In the genomic region with DNA sequence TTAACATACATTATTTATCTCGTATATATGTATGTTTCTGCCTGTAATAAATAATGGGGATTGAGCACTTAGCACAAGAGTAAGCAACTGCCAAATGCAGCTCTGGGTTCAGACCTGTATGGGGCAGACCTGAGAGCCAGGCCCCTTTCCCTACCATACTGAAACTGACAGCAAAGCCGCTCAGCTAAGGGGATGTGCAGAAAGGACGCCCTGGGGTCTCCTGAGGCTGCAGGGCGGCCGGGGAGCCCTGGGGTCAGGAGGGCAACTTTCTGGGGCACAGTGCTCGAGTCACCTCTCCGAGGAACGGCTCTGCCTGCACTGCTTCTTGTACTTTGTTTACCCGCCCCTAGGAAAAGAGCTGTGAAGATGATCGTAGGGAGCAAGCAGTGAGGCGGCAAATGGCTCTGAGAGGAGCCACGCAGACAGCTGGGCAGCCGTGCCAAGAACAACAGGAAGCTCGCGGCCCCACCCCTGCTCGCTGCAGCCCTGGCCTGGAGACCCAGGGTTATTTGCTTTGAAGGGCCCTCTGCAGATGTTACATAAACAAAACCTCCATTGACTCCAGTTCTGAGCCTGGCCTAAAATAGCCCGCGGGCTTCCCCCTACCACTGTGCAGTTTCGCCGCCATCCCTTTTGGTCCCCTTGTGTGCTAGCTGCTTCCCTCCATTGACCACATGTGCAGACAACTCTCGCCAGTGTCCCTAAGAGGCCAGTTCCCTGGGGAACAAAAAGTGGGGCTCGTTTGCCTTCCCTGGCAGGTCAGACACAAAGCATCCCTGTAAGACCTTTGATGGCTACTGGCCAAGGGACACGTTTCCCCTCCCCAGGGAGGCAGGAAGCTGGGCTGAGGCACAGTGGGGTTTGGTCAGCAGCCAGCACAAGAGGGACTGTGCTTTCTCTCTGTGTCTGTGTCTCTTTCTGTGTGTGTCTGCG, we compare ENCODE assay signal across 1 cellular context.
A peak's percentile ranks its signal among the peaks of the same experiment; 100 is the strongest.
TF ChIP-seq lines count a peak whose summit lies in the region.

No MANE protein-coding gene starts in this region.

TF ChIP-seq in HepG2, 621 proteins besides CTCF, POLR2A, EP300 and RAD21 (continued from another document and continues in another):
- TF ChIP-seq ZNF263 (CRISPR knock-in tag; IDR thresholded peaks at IDR 0.05) (no peak), AGO1 (IDR thresholded peaks at IDR 0.05; ENCODE audit: low read depth, low read length, poor library complexity, severe bottlenecking) (no peak), SP4 (CRISPR knock-in tag; IDR thresholded peaks at IDR 0.05) (no peak), ZFP62 (CRISPR knock-in tag; IDR thresholded peaks at IDR 0.05) (no peak), ZNF550 (CRISPR knock-in tag; IDR thresholded peaks at IDR 0.05; ENCODE audit: borderline replicate concordance) (no peak), ZNF761 (CRISPR knock-in tag; conservative IDR thresholded peaks at IDR 0.05) (no peak), ZBTB7B (CRISPR knock-in tag; IDR thresholded peaks at IDR 0.05) (no peak), SCMH1 (CRISPR knock-in tag; IDR thresholded peaks at IDR 0.05; ENCODE audit: borderline replicate concordance) (no peak), MED1 (CRISPR knock-in tag; IDR thresholded peaks at IDR 0.05) (no peak), CHCHD3 (CRISPR knock-in tag; IDR thresholded peaks at IDR 0.05) (no peak), ZNF274 (CRISPR knock-in tag; IDR thresholded peaks at IDR 0.05) (no peak), MXD4 (CRISPR knock-in tag; IDR thresholded peaks at IDR 0.05) (0 out of 2 replicates have a peak, but pooled peaks have one; percentile 27), RFXAP (CRISPR knock-in tag; IDR thresholded peaks at IDR 0.05; ENCODE audit: borderline replicate concordance) (no peak), GABPA (IDR thresholded peaks at IDR 0.05; ENCODE audit: low read depth, low read length) (no peak), GABPA (CRISPR knock-in tag; IDR thresholded peaks at IDR 0.05; ENCODE audit: low read depth) (0 out of 2 replicates have a peak, but pooled peaks have one; percentile 28), NKX3-1 (CRISPR knock-in tag; IDR thresholded peaks at IDR 0.05) (no peak), KDM1A (CRISPR knock-in tag; IDR thresholded peaks at IDR 0.05) (no peak), MBD4 (IDR thresholded peaks at IDR 0.05; ENCODE audit: borderline replicate concordance, low read length) (no peak), MTF1 (CRISPR knock-in tag; IDR thresholded peaks at IDR 0.05) (no peak), KAT2B (IDR thresholded peaks at IDR 0.05; ENCODE audit: borderline replicate concordance, low read depth, low read length) (no peak), ZNF670 (CRISPR knock-in tag; IDR thresholded peaks at IDR 0.05; ENCODE audit: borderline replicate concordance) (no peak), RXRA (CRISPR knock-in tag; IDR thresholded peaks at IDR 0.05) (peak; percentile 17; the same call in 1 of the 2 replicates), ZNF547 (CRISPR knock-in tag; IDR thresholded peaks at IDR 0.05) (0 out of 2 replicates have a peak, but pooled peaks have one; percentile 45), ZNF720 (CRISPR knock-in tag; IDR thresholded peaks at IDR 0.05) (no peak), NFE2 (CRISPR knock-in tag; IDR thresholded peaks at IDR 0.05) (no peak), ZNF430 (CRISPR knock-in tag; IDR thresholded peaks at IDR 0.05) (no peak), ZKSCAN8 (CRISPR knock-in tag; IDR thresholded peaks at IDR 0.05; ENCODE audit: borderline replicate concordance) (no peak), KDM5A (IDR thresholded peaks at IDR 0.05; ENCODE audit: borderline replicate concordance, low read length) (no peak), ZNF234 (CRISPR knock-in tag; conservative IDR thresholded peaks at IDR 0.05) (no peak), ZNF772 (CRISPR knock-in tag; IDR thresholded peaks at IDR 0.05) (no peak), SATB2 (CRISPR knock-in tag; IDR thresholded peaks at IDR 0.05) (no peak), MTA3 (CRISPR knock-in tag; IDR thresholded peaks at IDR 0.05) (no peak), MYC (CRISPR knock-in tag; IDR thresholded peaks at IDR 0.05; ENCODE audit: borderline replicate concordance) (peak; percentile 35; the same call in 1 of the 2 replicates), NONO (IDR thresholded peaks at IDR 0.05) (no peak), NONO (CRISPR knock-in tag; conservative IDR thresholded peaks at IDR 0.05) (no peak), MLLT10 (CRISPR knock-in tag; IDR thresholded peaks at IDR 0.05) (no peak), REXO4 (CRISPR knock-in tag; IDR thresholded peaks at IDR 0.05; ENCODE audit: borderline replicate concordance) (no peak), ZNF160 (CRISPR knock-in tag; IDR thresholded peaks at IDR 0.05) (no peak), MED13 (CRISPR knock-in tag; IDR thresholded peaks at IDR 0.05) (no peak)
- TF ChIP-seq, protein P1, sequence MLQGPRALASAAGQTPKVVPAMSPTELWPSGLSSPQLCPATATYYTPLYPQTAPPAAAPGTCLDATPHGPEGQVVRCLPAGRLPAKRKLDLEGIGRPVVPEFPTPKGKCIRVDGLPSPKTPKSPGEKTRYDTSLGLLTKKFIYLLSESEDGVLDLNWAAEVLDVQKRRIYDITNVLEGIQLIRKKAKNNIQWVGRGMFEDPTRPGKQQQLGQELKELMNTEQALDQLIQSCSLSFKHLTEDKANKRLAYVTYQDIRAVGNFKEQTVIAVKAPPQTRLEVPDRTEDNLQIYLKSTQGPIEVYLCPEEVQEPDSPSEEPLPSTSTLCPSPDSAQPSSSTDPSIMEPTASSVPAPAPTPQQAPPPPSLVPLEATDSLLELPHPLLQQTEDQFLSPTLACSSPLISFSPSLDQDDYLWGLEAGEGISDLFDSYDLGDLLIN (CRISPR knock-in tag; IDR thresholded peaks at IDR 0.05; ENCODE audit: borderline replicate concordance) = no peak
- TF ChIP-seq, protein P2, sequence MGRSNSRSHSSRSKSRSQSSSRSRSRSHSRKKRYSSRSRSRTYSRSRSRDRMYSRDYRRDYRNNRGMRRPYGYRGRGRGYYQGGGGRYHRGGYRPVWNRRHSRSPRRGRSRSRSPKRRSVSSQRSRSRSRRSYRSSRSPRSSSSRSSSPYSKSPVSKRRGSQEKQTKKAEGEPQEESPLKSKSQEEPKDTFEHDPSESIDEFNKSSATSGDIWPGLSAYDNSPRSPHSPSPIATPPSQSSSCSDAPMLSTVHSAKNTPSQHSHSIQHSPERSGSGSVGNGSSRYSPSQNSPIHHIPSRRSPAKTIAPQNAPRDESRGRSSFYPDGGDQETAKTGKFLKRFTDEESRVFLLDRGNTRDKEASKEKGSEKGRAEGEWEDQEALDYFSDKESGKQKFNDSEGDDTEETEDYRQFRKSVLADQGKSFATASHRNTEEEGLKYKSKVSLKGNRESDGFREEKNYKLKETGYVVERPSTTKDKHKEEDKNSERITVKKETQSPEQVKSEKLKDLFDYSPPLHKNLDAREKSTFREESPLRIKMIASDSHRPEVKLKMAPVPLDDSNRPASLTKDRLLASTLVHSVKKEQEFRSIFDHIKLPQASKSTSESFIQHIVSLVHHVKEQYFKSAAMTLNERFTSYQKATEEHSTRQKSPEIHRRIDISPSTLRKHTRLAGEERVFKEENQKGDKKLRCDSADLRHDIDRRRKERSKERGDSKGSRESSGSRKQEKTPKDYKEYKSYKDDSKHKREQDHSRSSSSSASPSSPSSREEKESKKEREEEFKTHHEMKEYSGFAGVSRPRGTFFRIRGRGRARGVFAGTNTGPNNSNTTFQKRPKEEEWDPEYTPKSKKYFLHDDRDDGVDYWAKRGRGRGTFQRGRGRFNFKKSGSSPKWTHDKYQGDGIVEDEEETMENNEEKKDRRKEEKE (IDR thresholded peaks at IDR 0.05) = no peak
- TF ChIP-seq, protein P3, sequence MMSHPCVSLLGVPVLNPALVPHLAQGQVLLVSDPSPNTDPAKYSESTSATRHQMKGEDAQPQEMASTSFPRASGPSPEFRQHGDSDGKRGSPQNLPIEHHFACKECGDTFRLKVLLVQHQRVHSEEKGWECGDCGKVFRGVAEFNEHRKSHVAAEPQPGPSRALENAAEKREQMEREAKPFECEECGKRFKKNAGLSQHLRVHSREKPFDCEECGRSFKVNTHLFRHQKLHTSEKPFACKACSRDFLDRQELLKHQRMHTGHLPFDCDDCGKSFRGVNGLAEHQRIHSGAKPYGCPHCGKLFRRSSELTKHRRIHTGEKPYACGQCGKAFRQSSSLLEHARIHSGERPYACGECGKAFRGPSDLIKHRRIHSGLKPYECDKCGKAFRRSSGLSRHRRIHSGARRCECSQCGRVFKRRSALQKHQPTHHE (CRISPR knock-in tag; IDR thresholded peaks at IDR 0.05; ENCODE audit: borderline replicate concordance) = no peak
- TF ChIP-seq, protein P4, sequence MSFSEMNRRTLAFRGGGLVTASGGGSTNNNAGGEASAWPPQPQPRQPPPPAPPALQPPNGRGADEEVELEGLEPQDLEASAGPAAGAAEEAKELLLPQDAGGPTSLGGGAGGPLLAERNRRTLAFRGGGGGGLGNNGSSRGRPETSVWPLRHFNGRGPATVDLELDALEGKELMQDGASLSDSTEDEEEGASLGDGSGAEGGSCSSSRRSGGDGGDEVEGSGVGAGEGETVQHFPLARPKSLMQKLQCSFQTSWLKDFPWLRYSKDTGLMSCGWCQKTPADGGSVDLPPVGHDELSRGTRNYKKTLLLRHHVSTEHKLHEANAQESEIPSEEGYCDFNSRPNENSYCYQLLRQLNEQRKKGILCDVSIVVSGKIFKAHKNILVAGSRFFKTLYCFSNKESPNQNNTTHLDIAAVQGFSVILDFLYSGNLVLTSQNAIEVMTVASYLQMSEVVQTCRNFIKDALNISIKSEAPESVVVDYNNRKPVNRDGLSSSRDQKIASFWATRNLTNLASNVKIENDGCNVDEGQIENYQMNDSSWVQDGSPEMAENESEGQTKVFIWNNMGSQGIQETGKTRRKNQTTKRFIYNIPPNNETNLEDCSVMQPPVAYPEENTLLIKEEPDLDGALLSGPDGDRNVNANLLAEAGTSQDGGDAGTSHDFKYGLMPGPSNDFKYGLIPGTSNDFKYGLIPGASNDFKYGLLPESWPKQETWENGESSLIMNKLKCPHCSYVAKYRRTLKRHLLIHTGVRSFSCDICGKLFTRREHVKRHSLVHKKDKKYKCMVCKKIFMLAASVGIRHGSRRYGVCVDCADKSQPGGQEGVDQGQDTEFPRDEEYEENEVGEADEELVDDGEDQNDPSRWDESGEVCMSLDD (CRISPR knock-in tag; IDR thresholded peaks at IDR 0.05; ENCODE audit: borderline replicate concordance) = no peak
- TF ChIP-seq, protein P5, sequence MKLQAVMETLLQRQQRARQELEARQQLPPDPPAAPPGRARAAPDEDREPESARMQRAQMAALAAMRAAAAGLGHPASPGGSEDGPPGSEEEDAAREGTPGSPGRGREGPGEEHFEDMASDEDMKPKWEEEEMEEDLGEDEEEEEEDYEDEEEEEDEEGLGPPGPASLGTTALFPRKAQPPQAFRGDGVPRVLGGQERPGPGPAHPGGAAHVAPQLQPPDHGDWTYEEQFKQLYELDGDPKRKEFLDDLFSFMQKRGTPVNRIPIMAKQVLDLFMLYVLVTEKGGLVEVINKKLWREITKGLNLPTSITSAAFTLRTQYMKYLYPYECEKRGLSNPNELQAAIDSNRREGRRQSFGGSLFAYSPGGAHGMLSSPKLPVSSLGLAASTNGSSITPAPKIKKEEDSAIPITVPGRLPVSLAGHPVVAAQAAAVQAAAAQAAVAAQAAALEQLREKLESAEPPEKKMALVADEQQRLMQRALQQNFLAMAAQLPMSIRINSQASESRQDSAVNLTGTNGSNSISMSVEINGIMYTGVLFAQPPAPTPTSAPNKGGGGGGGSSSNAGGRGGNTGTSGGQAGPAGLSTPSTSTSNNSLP (IDR thresholded peaks at IDR 0.05; ENCODE audit: low read depth, low read length) = no peak
- TF ChIP-seq, protein P6, sequence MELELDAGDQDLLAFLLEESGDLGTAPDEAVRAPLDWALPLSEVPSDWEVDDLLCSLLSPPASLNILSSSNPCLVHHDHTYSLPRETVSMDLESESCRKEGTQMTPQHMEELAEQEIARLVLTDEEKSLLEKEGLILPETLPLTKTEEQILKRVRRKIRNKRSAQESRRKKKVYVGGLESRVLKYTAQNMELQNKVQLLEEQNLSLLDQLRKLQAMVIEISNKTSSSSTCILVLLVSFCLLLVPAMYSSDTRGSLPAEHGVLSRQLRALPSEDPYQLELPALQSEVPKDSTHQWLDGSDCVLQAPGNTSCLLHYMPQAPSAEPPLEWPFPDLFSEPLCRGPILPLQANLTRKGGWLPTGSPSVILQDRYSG (CRISPR knock-in tag; IDR thresholded peaks at IDR 0.05) = no peak
- TF ChIP-seq, protein P7, sequence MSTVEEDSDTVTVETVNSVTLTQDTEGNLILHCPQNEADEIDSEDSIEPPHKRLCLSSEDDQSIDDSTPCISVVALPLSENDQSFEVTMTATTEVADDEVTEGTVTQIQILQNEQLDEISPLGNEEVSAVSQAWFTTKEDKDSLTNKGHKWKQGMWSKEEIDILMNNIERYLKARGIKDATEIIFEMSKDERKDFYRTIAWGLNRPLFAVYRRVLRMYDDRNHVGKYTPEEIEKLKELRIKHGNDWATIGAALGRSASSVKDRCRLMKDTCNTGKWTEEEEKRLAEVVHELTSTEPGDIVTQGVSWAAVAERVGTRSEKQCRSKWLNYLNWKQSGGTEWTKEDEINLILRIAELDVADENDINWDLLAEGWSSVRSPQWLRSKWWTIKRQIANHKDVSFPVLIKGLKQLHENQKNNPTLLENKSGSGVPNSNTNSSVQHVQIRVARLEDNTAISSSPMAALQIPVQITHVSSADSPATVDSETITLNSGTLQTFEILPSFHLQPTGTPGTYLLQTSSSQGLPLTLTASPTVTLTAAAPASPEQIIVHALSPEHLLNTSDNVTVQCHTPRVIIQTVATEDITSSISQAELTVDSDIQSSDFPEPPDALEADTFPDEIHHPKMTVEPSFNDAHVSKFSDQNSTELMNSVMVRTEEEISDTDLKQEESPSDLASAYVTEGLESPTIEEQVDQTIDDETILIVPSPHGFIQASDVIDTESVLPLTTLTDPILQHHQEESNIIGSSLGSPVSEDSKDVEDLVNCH (CRISPR knock-in tag; IDR thresholded peaks at IDR 0.05) = no peak
- TF ChIP-seq, protein P8, sequence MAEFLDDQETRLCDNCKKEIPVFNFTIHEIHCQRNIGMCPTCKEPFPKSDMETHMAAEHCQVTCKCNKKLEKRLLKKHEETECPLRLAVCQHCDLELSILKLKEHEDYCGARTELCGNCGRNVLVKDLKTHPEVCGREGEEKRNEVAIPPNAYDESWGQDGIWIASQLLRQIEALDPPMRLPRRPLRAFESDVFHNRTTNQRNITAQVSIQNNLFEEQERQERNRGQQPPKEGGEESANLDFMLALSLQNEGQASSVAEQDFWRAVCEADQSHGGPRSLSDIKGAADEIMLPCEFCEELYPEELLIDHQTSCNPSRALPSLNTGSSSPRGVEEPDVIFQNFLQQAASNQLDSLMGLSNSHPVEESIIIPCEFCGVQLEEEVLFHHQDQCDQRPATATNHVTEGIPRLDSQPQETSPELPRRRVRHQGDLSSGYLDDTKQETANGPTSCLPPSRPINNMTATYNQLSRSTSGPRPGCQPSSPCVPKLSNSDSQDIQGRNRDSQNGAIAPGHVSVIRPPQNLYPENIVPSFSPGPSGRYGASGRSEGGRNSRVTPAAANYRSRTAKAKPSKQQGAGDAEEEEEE (CRISPR knock-in tag; IDR thresholded peaks at IDR 0.05; ENCODE audit: borderline replicate concordance) = no peak
- TF ChIP-seq, protein P9, sequence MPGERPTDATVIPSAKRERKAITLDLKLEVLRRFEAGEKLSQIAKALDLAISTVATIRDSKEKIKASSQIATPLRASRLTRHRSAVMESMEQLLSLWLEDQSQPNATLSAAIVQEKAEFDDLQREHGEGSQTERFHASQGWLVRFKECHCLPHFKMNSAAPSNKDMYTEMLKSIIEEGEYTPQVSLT (CRISPR knock-in tag; IDR thresholded peaks at IDR 0.05; ENCODE audit: borderline replicate concordance, low read depth) = no peak
- TF ChIP-seq, protein P10, sequence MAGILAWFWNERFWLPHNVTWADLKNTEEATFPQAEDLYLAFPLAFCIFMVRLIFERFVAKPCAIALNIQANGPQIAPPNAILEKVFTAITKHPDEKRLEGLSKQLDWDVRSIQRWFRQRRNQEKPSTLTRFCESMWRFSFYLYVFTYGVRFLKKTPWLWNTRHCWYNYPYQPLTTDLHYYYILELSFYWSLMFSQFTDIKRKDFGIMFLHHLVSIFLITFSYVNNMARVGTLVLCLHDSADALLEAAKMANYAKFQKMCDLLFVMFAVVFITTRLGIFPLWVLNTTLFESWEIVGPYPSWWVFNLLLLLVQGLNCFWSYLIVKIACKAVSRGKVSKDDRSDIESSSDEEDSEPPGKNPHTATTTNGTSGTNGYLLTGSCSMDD (CRISPR knock-in tag; IDR thresholded peaks at IDR 0.05) = no peak
